In genomic region chr2:217938038-217938437, GRCh38 we compare ENCODE assay signal across 12 cellular contexts.
A peak's percentile ranks its signal among the peaks of the same experiment; 100 is the strongest.
DNase-seq lines count a peak whose midpoint lies in the region; ATAC-seq and TF ChIP-seq lines count a peak whose summit lies in the region.
"Had no signal": no experiment of that assay in that cellular context is flagged by ENCODE, and none has a peak within 500 bp of the region (broad histone marks: within the 10 kb centered on the region; RNA-seq: fewer than 3 reads in every experiment).

No MANE protein-coding gene starts in this region.

- peak overlapping the region; percentile 26; the same call in 1 of the 2 replicates for H3K27ac ChIP-seq in SK-N-MC
- H3K27ac ChIP-seq in left ventricle myocardium inferior (replicated peaks) = peak overlapping the region; percentile 95
- peak overlapping the region; percentile 99 for H3K27ac ChIP-seq in subcutaneous abdominal adipose tissue (ENCODE audit: low read depth, low read length)

- no peaks in the 10 kb centered on the region for H3K9me3 Mint-ChIP-seq in nephron progenitor cell
- H3K9me3 Mint-ChIP-seq: activated naive CD8-positive, alpha-beta T cell treated with anti-CD3 and anti-CD28 coated beads, Interleukin-2, amount 10 ng/mL, durations not matched to agents 7 days and 5 days had no signal

- H3K9me3 ChIP-seq in SK-N-MC (ENCODE audit: low read depth, low read length) = no peaks in the 10 kb centered on the region
- H3K9me3 ChIP-seq in left ventricle myocardium inferior (replicated peaks) = no peaks in the 10 kb centered on the region
- no peaks in the 10 kb centered on the region for H3K9me3 ChIP-seq in subcutaneous abdominal adipose tissue (ENCODE audit: control insufficient read depth in 5 of 5, low read length in 5 of 5)

- H3K9ac ChIP-seq in SK-N-MC (ENCODE audit: insufficient read length) (no peak overlapping the region), subcutaneous abdominal adipose tissue (ENCODE audit: low read length in 5 of 5) (peak overlapping the region; percentile 34 to 77 (median 53))

- no peaks in the 10 kb centered on the region for H3K36me3 Mint-ChIP-seq in nephron progenitor cell (ENCODE audit: low read depth)
- H3K36me3 Mint-ChIP-seq: activated naive CD8-positive, alpha-beta T cell treated with anti-CD3 and anti-CD28 coated beads, Interleukin-2, amount 10 ng/mL, durations not matched to agents 7 days and 5 days had no signal

- peaks cover 6% of the 10 kb centered on the region for H3K27me3 Mint-ChIP-seq in nephron progenitor cell (ENCODE audit: low read depth, poor library complexity)

- DNase-seq in SK-N-MC (ENCODE audit: low read depth, low spot score) = no peak
- peak; percentile 56 for DNase-seq in left ventricle myocardium inferior
- no peak for DNase-seq in nephron progenitor cell
- no peak for DNase-seq in NCI-H345 (lab: John Stamatoyannopoulos, UW)
- no peak for DNase-seq in sciatic nerve (ENCODE audit: low spot score)
- DNase-seq in NCI-H2081 treated with DMSO at 0.1 percent for 48 hours (lab: John Stamatoyannopoulos, UW) = no peak
- no peak for DNase-seq in DMS 273 (lab: John Stamatoyannopoulos, UW; ENCODE audit: unreplicated experiment)
- DNase-seq: activated naive CD8-positive, alpha-beta T cell treated with anti-CD3 and anti-CD28 coated beads, Interleukin-2, amount 10 ng/mL, durations not matched to agents 7 days and 5 days; DMS53; MV-4-11; NCI-H226 had no signal

- H3K36me3 ChIP-seq in SK-N-MC (ENCODE audit: insufficient read depth, low read length) = 0 out of 2 replicates have a peak, but pooled peaks cover under 1% of the 10 kb centered on the region
- H3K36me3 ChIP-seq in left ventricle myocardium inferior = peaks cover 3% of the 10 kb centered on the region
- H3K36me3 ChIP-seq in subcutaneous abdominal adipose tissue (ENCODE audit: control insufficient read depth in 5 of 5, insufficient read depth in 5 of 5, low read length in 5 of 5) = peaks cover 0 to 43% (median 9%) of the 10 kb centered on the region in 5 donors

- H3K27ac Mint-ChIP-seq in nephron progenitor cell = peak overlapping the region; percentile 48
- H3K27ac Mint-ChIP-seq: activated naive CD8-positive, alpha-beta T cell treated with anti-CD3 and anti-CD28 coated beads, Interleukin-2, amount 10 ng/mL, durations not matched to agents 7 days and 5 days had no signal

- no peak for ATAC-seq in sciatic nerve

- peaks cover 72% of the 10 kb centered on the region for H3K4me1 Mint-ChIP-seq in nephron progenitor cell

- intact Hi-C loops in left ventricle myocardium inferior (cut with micrococcal nuclease) = no loop called here
- intact Hi-C loops in sciatic nerve (cut with DNase I) = no loop called here

- H3K4me3 Mint-ChIP-seq in nephron progenitor cell = no peak overlapping the region
- H3K4me3 Mint-ChIP-seq: activated naive CD8-positive, alpha-beta T cell treated with anti-CD3 and anti-CD28 coated beads, Interleukin-2, amount 10 ng/mL, durations not matched to agents 7 days and 5 days had no signal

- TF ChIP-seq CTCF in left ventricle myocardium inferior (IDR thresholded peaks at IDR 0.05; ENCODE audit: borderline replicate concordance) (no peak), nephron progenitor cell (IDR thresholded peaks at IDR 0.05) (no peak)

- H3K4me3 ChIP-seq in SK-N-MC = no peak overlapping the region
- H3K4me3 ChIP-seq in left ventricle myocardium inferior = peak overlapping the region; percentile 84
- H3K4me3 ChIP-seq in subcutaneous abdominal adipose tissue (ENCODE audit: low read depth in 1 of 5, low read length in 5 of 5) = peak overlapping the region; percentile 44 to 99 (median 72)

- H3K27me3 ChIP-seq in left ventricle myocardium inferior (ENCODE audit: low read depth) (no peaks in the 10 kb centered on the region), subcutaneous abdominal adipose tissue (ENCODE audit: control insufficient read depth in 5 of 5, insufficient read depth in 4 of 5, low read length in 5 of 5) (no peaks in the 10 kb centered on the region)

- H3K4me1 ChIP-seq in left ventricle myocardium inferior = peaks cover 100% of the 10 kb centered on the region
- peaks cover 51 to 100% (median 100%) of the 10 kb centered on the region in 5 donors for H3K4me1 ChIP-seq in subcutaneous abdominal adipose tissue (ENCODE audit: control insufficient read depth in 5 of 5, insufficient read depth in 5 of 5, low read length in 5 of 5)

Comparison
In these comparisons a context has a peak if more than half of its experiments do, and no peak if none do; other contexts are left out.
1. H3K27ac ChIP-seq: peak in every context shown above with its lines; median percentile 99 in subcutaneous abdominal adipose tissue; 95 in left ventricle myocardium inferior; 26 in SK-N-MC.